In the genomic region with DNA sequence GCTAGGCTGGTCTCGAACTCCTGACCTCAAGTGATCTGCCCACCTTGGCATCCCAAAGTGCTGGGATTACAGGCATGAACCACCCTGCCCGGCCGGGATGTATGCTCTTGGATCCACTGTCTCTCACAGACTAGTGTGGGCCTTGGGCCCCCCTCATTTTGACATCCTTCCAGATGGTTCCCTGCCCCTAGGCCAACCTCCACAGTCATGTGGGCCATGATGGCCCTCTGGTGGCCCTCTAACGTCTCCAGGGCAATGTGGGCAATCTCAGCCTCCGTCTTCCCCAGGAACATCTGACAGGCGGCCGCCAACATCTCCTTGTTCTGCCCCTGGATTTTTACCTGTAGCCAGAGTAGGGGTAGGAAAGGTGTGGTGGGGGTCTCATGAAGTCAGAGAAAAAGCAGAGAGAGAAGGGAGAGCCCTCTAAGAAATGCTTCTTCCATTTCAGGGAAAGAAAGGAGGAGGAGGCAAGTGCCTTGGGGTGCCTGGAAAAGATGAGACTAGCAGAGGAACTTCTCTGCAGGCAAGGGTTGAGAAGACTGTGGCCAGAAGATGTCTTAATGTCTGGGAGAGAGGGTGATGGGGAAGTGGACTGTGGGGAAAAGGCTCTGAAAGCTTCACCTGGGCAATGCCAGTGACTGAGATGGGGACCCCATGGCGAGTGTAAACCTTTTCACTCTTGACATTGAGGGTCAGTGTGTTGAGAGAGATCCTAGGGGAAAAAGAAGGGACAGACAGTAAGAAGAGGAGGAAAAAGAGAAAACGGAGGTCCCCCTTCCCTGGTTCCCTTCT, we compare ENCODE assay signal across 8 cellular contexts. TPM values are rescaled to one million over a fixed set of nuclear protein-coding genes. Genes with fewer than 3 reads are reported as not detected.
DNase-seq lines count a peak whose midpoint lies in the region.

No MANE protein-coding gene starts in this region.

- H3K27me3 Mint-ChIP-seq in T-helper 2 cell treated with Interferon-gamma antibody and Interleukin-4, amounts not matched to agents 5 μg/mL and 100 μg/mL, for 36 hours (ENCODE audit: low read depth): no peaks in the 10 kb centered on the region
- H3K27me3 Mint-ChIP-seq in activated T-helper 2 cell treated with anti-CD3 and anti-CD28 coated beads, Interferon-gamma antibody, Interleukin-2, Interleukin-4, amounts not matched to agents 10 μg/mL and 5 μg/mL and 100 μg/mL, durations not matched to agents 14 hours and 24 hours and 36 hours (ENCODE audit: low read depth): no peaks in the 10 kb centered on the region

- peaks cover 58% of the 10 kb centered on the region for H3K36me3 Mint-ChIP-seq in T-helper 2 cell treated with Interferon-gamma antibody and Interleukin-4, amounts not matched to agents 5 μg/mL and 100 μg/mL, for 36 hours (ENCODE audit: low read depth)
- peaks cover 71% of the 10 kb centered on the region for H3K36me3 Mint-ChIP-seq in activated T-helper 2 cell treated with anti-CD3 and anti-CD28 coated beads, Interferon-gamma antibody, Interleukin-2, Interleukin-4, amounts not matched to agents 10 μg/mL and 5 μg/mL and 100 μg/mL, durations not matched to agents 14 hours and 24 hours and 36 hours (ENCODE audit: low read depth)

- peaks cover 60% of the 10 kb centered on the region for H3K4me1 Mint-ChIP-seq in T-helper 2 cell treated with Interferon-gamma antibody and Interleukin-4, amounts not matched to agents 5 μg/mL and 100 μg/mL, for 36 hours (ENCODE audit: low read depth)
- H3K4me1 Mint-ChIP-seq in activated T-helper 2 cell treated with anti-CD3 and anti-CD28 coated beads, Interferon-gamma antibody, Interleukin-2, Interleukin-4, amounts not matched to agents 10 μg/mL and 5 μg/mL and 100 μg/mL, durations not matched to agents 14 hours and 24 hours and 36 hours (ENCODE audit: low read depth): peaks cover 56% of the 10 kb centered on the region

- H3K4me3 Mint-ChIP-seq in T-helper 2 cell treated with Interferon-gamma antibody and Interleukin-4, amounts not matched to agents 5 μg/mL and 100 μg/mL, for 36 hours: peak overlapping the region; percentile 95
- peak overlapping the region; percentile 99 for H3K4me3 Mint-ChIP-seq in activated T-helper 2 cell treated with anti-CD3 and anti-CD28 coated beads, Interferon-gamma antibody, Interleukin-2, Interleukin-4, amounts not matched to agents 10 μg/mL and 5 μg/mL and 100 μg/mL, durations not matched to agents 14 hours and 24 hours and 36 hours (ENCODE audit: low read depth)

- no peak for DNase-seq in T-helper 2 cell treated with Interferon-gamma antibody and Interleukin-4, amounts not matched to agents 5 μg/mL and 100 μg/mL, for 36 hours (ENCODE audit: low spot score)
- DNase-seq in T-helper 2 cell (no peak), islet precursor cell (peak; percentile 54), substantia nigra (lab: John Stamatoyannopoulos, UW) (no peak), GOT3 (lab: John Stamatoyannopoulos, UW) (no peak), anterior cingulate cortex (lab: John Stamatoyannopoulos, UW) (no peak), AG20443 (ENCODE audit: low spot score) (no peak)
- DNase-seq in activated T-helper 2 cell treated with anti-CD3 and anti-CD28 coated beads, Interferon-gamma antibody, Interleukin-2, Interleukin-4, amounts not matched to agents 10 μg/mL and 5 μg/mL and 100 μg/mL, durations not matched to agents 14 hours and 24 hours and 36 hours (ENCODE audit: low spot score): no peak

- no peaks in the 10 kb centered on the region for H3K9me3 Mint-ChIP-seq in T-helper 2 cell treated with Interferon-gamma antibody and Interleukin-4, amounts not matched to agents 5 μg/mL and 100 μg/mL, for 36 hours
- H3K9me3 Mint-ChIP-seq in activated T-helper 2 cell treated with anti-CD3 and anti-CD28 coated beads, Interferon-gamma antibody, Interleukin-2, Interleukin-4, amounts not matched to agents 10 μg/mL and 5 μg/mL and 100 μg/mL, durations not matched to agents 14 hours and 24 hours and 36 hours: no peaks in the 10 kb centered on the region

- H3K27ac Mint-ChIP-seq in T-helper 2 cell treated with Interferon-gamma antibody and Interleukin-4, amounts not matched to agents 5 μg/mL and 100 μg/mL, for 36 hours: peak overlapping the region; percentile 78
- H3K27ac Mint-ChIP-seq in activated T-helper 2 cell treated with anti-CD3 and anti-CD28 coated beads, Interferon-gamma antibody, Interleukin-2, Interleukin-4, amounts not matched to agents 10 μg/mL and 5 μg/mL and 100 μg/mL, durations not matched to agents 14 hours and 24 hours and 36 hours: peak overlapping the region; percentile 88

- H3K27ac ChIP-seq in substantia nigra (ENCODE audit: low read depth, low read length, poor library complexity, severe bottlenecking): peak overlapping the region; percentile 87

- intact Hi-C loops in activated T-helper 2 cell treated with anti-CD3 and anti-CD28 coated beads, Interferon-gamma antibody, Interleukin-2, Interleukin-4, amounts not matched to agents 10 μg/mL and 5 μg/mL and 100 μg/mL, durations not matched to agents 14 hours and 24 hours and 36 hours (cut with micrococcal nuclease): no loop called here

RNA-seq across cellular contexts. Expression of a gene that starts 1.3 kb away (rescaled TPM):
- 201 and 214 TPM in 2 replicates for total RNA-seq in activated T-helper 2 cell treated with anti-CD3 and anti-CD28 coated beads, Interferon-gamma antibody, Interleukin-2, Interleukin-4, amounts not matched to agents 10 μg/mL and 5 μg/mL and 100 μg/mL, durations not matched to agents 14 hours and 24 hours and 36 hours

RNA-seq across cellular contexts. Expression of a gene that starts 3.2 kb away (rescaled TPM):
- 185 and 190 TPM in 2 replicates for total RNA-seq in activated T-helper 2 cell treated with anti-CD3 and anti-CD28 coated beads, Interferon-gamma antibody, Interleukin-2, Interleukin-4, amounts not matched to agents 10 μg/mL and 5 μg/mL and 100 μg/mL, durations not matched to agents 14 hours and 24 hours and 36 hours

RNA-seq across cellular contexts. Expression of a gene that starts 21.0 kb away (rescaled TPM):
- total RNA-seq in activated T-helper 2 cell treated with anti-CD3 and anti-CD28 coated beads, Interferon-gamma antibody, Interleukin-2, Interleukin-4, amounts not matched to agents 10 μg/mL and 5 μg/mL and 100 μg/mL, durations not matched to agents 14 hours and 24 hours and 36 hours: 1,115 and 1,128 TPM in 2 replicates

RNA-seq across cellular contexts. Expression of a gene that starts 24.1 kb away (rescaled TPM):
- total RNA-seq in activated T-helper 2 cell treated with anti-CD3 and anti-CD28 coated beads, Interferon-gamma antibody, Interleukin-2, Interleukin-4, amounts not matched to agents 10 μg/mL and 5 μg/mL and 100 μg/mL, durations not matched to agents 14 hours and 24 hours and 36 hours: 88.3 and 96.6 TPM in 2 replicates

RNA-seq across cellular contexts. Expression of a gene that starts 50.4 kb away (rescaled TPM):
- 23.1 and 24.2 TPM in 2 replicates for total RNA-seq in activated T-helper 2 cell treated with anti-CD3 and anti-CD28 coated beads, Interferon-gamma antibody, Interleukin-2, Interleukin-4, amounts not matched to agents 10 μg/mL and 5 μg/mL and 100 μg/mL, durations not matched to agents 14 hours and 24 hours and 36 hours
